In the genomic region with DNA sequence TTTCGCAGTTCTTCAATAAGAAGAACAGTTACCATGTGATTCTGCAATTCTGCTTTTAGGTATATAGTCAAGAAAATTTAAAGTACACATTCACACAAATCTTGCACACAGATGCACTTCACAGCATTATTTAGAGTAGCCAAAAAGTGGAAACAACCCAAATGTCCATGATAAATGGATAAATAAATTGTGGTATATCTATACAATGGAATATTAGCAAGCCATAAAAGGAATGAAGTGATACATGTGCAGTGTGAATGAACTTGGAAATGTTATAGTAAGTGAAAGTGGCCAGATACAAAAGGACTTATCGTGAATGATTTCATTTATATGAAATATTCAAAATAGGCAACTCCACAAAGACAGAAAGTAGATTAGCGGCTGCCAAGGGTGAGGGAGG, we compare ENCODE assay signal across 27 cellular contexts.
A peak's percentile ranks its signal among the peaks of the same experiment; 100 is the strongest.
DNase-seq lines count a peak whose midpoint lies in the region; ATAC-seq and TF ChIP-seq lines count a peak whose summit lies in the region.
"Had no signal": no experiment of that assay in that cellular context is flagged by ENCODE, and none has a peak within 500 bp of the region (broad histone marks: within the 10 kb centered on the region; RNA-seq: fewer than 3 reads in every experiment).

No MANE protein-coding gene starts in this region.

- no peak overlapping the region for H3K27ac ChIP-seq in SK-N-SH (ENCODE audit: low read depth in 2 of 2, low read length in 1 of 2)
- H3K27ac ChIP-seq: 22Rv1; A549; BLaER1; BLaER1 treated with 17β-estradiol and CSF1 and Interleukin-3, amounts not matched to agents 10 nM and 100 nM; C4-2B had no signal

- no peak overlapping the region for H3K4me3 ChIP-seq in SK-N-SH (ENCODE audit: low read depth in 2 of 2, low read length in 1 of 2)
- H3K4me3 ChIP-seq: A549; BLaER1; BLaER1 treated with 17β-estradiol and CSF1 and Interleukin-3, amounts not matched to agents 10 nM and 100 nM had no signal

- H3K79me2 ChIP-seq in SK-N-SH (ENCODE audit: insufficient read depth), result no peaks in the 10 kb centered on the region

- H3K9me2 ChIP-seq in SK-N-SH, result no peaks in the 10 kb centered on the region

- DNase-seq in SK-N-SH, result no peak
- DNase-seq: 8988T; ACHN; AML-193; BE2C; C1 segment of cervical spinal cord; Caco-2; Calu3; CD4-positive, alpha-beta memory T cell; CD4-positive, alpha-beta T cell; CD4-positive, CD25-positive, alpha-beta regulatory T cell; CD8-positive, alpha-beta memory T cell; CD8-positive, alpha-beta T cell; COR-L47; DMS 273 treated with DMSO at 0.1 percent for 48 hours; DMS153; DMS53; DMS79; DMS79 treated with DMSO at 0.1 percent for 48 hours; DND-41; EL had no signal

- POLR2A ChIA-PET in SK-N-SH (lab: Yijun Ruan, JAX), result no interaction called here

- no peaks in the 10 kb centered on the region for H3K9me3 ChIP-seq in SK-N-SH
- H3K9me3 ChIP-seq: A549, BE2C, BLaER1, Caco-2 had no signal

- TF ChIP-seq RAD21 in SK-N-SH (IDR thresholded peaks at IDR 0.05; ENCODE audit: low read length), result no peak

- H2AFZ ChIP-seq in SK-N-SH (ENCODE audit: low read depth), result no peak overlapping the region

- no peak for ATAC-seq in SK-N-SH treated with all-trans-retinoic acid at 6 μM for 48 hours
- ATAC-seq: A549; CD8-positive, alpha-beta T cell had no signal

- TF ChIP-seq EP300 in SK-N-SH (IDR thresholded peaks at IDR 0.05; ENCODE audit: borderline replicate concordance in 1 of 2, low read depth in 1 of 2, low read length in 1 of 2), result no peak

- peaks cover 0 to 6% of the 10 kb centered on the region in 2 experiments; a peak in 1 of 4 replicates for H3K4me1 ChIP-seq in SK-N-SH (ENCODE audit: control insufficient read depth in 1 of 2, insufficient read depth in 2 of 2, low read depth in 1 of 2, low read length in 1 of 2)
- H3K4me1 ChIP-seq: A549; BE2C; BLaER1; BLaER1 treated with 17β-estradiol and CSF1 and Interleukin-3, amounts not matched to agents 10 nM and 100 nM; Caco-2 had no signal

- no peak overlapping the region for H3K4me2 ChIP-seq in SK-N-SH
- H3K4me2 ChIP-seq: A549; BLaER1; BLaER1 treated with 17β-estradiol and CSF1 and Interleukin-3, amounts not matched to agents 10 nM and 100 nM had no signal

- H3K9ac ChIP-seq in SK-N-SH, result no peak overlapping the region
- H3K9ac ChIP-seq: BLaER1; BLaER1 treated with 17β-estradiol and CSF1 and Interleukin-3, amounts not matched to agents 10 nM and 100 nM had no signal

- no peaks in the 10 kb centered on the region for H3K36me3 ChIP-seq in SK-N-SH (replicated peaks in 1 of 2; ENCODE audit: control insufficient read depth in 1 of 2, insufficient read depth in 2 of 2, low read length in 1 of 2)
- H3K36me3 ChIP-seq: BE2C; BLaER1; BLaER1 treated with 17β-estradiol and CSF1 and Interleukin-3, amounts not matched to agents 10 nM and 100 nM had no signal

- CTCF ChIA-PET in SK-N-SH (lab: Yijun Ruan, JAX), result interaction anchor here (1.2 kb wide), 1 partner anchor 25 kb away, joined by 3 read pairs; no protein-coding TSS in a partner anchor

- 57% methylated on average over 3 of the region's 3 CpGs for WGBS in SK-N-SH (ENCODE audit: low lambda C conversion rate)

- H4K20me1 ChIP-seq in SK-N-SH (ENCODE audit: insufficient read depth), result no peaks in the 10 kb centered on the region
- H4K20me1 ChIP-seq: BLaER1; BLaER1 treated with 17β-estradiol and CSF1 and Interleukin-3, amounts not matched to agents 10 nM and 100 nM had no signal

- no peak for TF ChIP-seq CTCF in SK-N-SH (IDR thresholded peaks at IDR 0.05)

- no peaks in the 10 kb centered on the region for H3K27me3 ChIP-seq in SK-N-SH (ENCODE audit: insufficient read depth)
- H3K27me3 ChIP-seq: BE2C; BLaER1; BLaER1 treated with 17β-estradiol and CSF1 and Interleukin-3, amounts not matched to agents 10 nM and 100 nM had no signal

- H3F3A ChIP-seq in SK-N-SH (replicated peaks; ENCODE audit: insufficient read depth), result no peaks in the 10 kb centered on the region

TF ChIP-seq in SK-N-SH treated with all-trans-retinoic acid at 6 μM for 48 hours, 23 proteins besides CTCF, POLR2A, EP300 and RAD21:
- TF ChIP-seq ZFP3 (CRISPR knock-in tag; IDR thresholded peaks at IDR 0.05) (no peak), TCF4 (CRISPR knock-in tag; IDR thresholded peaks at IDR 0.05; ENCODE audit: borderline replicate concordance) (no peak), SNAI2 (CRISPR knock-in tag; IDR thresholded peaks at IDR 0.05) (no peak), ESRRG (CRISPR knock-in tag; IDR thresholded peaks at IDR 0.05) (no peak), PATZ1 (CRISPR knock-in tag; IDR thresholded peaks at IDR 0.05; ENCODE audit: borderline replicate concordance) (no peak), CSDC2 (CRISPR knock-in tag; IDR thresholded peaks at IDR 0.05) (no peak), ZNF8 (CRISPR knock-in tag; IDR thresholded peaks at IDR 0.05) (peak; percentile 95), ZC3H10 (CRISPR knock-in tag; IDR thresholded peaks at IDR 0.05) (no peak), ZFP30 (CRISPR knock-in tag; IDR thresholded peaks at IDR 0.05) (no peak)
TF ChIP-seq in SK-N-SH treated with all-trans-retinoic acid at 6 μM for 48 hours: peak in this region for 1.

TF ChIP-seq in SK-N-SH, 30 proteins besides CTCF, POLR2A, EP300 and RAD21:
- no peak for TF ChIP-seq RXRA (IDR thresholded peaks at IDR 0.05; ENCODE audit: borderline replicate concordance, low read depth)
- TF ChIP-seq, protein P1, sequence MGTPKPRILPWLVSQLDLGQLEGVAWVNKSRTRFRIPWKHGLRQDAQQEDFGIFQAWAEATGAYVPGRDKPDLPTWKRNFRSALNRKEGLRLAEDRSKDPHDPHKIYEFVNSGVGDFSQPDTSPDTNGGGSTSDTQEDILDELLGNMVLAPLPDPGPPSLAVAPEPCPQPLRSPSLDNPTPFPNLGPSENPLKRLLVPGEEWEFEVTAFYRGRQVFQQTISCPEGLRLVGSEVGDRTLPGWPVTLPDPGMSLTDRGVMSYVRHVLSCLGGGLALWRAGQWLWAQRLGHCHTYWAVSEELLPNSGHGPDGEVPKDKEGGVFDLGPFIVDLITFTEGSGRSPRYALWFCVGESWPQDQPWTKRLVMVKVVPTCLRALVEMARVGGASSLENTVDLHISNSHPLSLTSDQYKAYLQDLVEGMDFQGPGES (IDR thresholded peaks at IDR 0.05; ENCODE audit: low read depth, low read length), result no peak
- TF ChIP-seq RCOR1 (IDR thresholded peaks at IDR 0.05; ENCODE audit: low read length), result no peak
